21 cellular contexts compared by ENCODE assay signal in the genomic region with DNA sequence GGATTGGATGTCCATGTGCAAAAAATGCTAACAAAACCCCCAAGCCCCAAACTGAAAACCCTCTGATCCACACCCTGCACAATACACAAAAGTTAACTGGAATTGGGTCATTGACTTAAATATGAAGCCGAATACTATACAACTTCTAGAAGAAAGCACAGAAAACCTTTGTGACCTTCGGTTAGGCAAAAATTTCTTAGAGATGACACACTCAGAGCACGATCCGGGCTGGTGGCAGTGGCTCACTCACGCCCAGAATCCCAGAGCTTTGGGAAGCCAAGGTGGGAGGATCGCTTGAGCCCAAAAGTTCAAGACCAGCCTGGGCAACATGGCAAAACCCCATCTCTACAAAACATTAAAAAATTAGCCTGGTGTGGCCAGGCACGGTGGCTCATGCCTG. TPM values are rescaled to one million over a fixed set of nuclear protein-coding genes. Genes with fewer than 3 reads are reported as not detected.
"Had no signal": no experiment of that assay in that cellular context is flagged by ENCODE, and none has a peak within 500 bp of the region (broad histone marks: within the 10 kb centered on the region; RNA-seq: fewer than 3 reads in every experiment).

No MANE protein-coding gene starts in this region.

- ATAC-seq: activated CD8-positive, alpha-beta T cell treated with anti-CD3 and anti-CD28 coated beads for 36 hours; activated T-cell treated with anti-CD3 and anti-CD28 coated beads, Interleukin-2, amount 50 U/mL, for 4 hours; heart left ventricle; left cardiac atrium had no signal

- H3K9me3 ChIP-seq: heart left ventricle, lower lobe of right lung, transverse colon had no signal

- H3K27ac Mint-ChIP-seq: activated B cell treated with CpG ODN at 0.5 μM for 24 hours; activated CD8-positive, alpha-beta T cell treated with anti-CD3 and anti-CD28 coated beads for 36 hours; activated naive CD8-positive, alpha-beta T cell; dendritic cell treated with granulocyte-macrophage colony-stimulating factor and Interleukin-4, amounts not matched to agents 40 ng/mL and 50 ng/mL, for 4 days had no signal

- H3K36me3 Mint-ChIP-seq: activated naive CD8-positive, alpha-beta T cell had no signal

- H3K9me3 Mint-ChIP-seq: activated B cell treated with CpG ODN at 0.5 μM for 24 hours; activated CD8-positive, alpha-beta T cell treated with anti-CD3 and anti-CD28 coated beads for 36 hours; activated T-cell treated with anti-CD3 and anti-CD28 coated beads, Interleukin-2, amount 50 U/mL, for 4 hours; dendritic cell treated with granulocyte-macrophage colony-stimulating factor and Interleukin-4, amounts not matched to agents 40 ng/mL and 50 ng/mL, for 4 days had no signal

- H3K36me3 ChIP-seq: heart left ventricle, lower lobe of right lung, transverse colon had no signal

- H3K4me3 Mint-ChIP-seq: activated CD8-positive, alpha-beta T cell treated with anti-CD3 and anti-CD28 coated beads for 36 hours; dendritic cell treated with granulocyte-macrophage colony-stimulating factor and Interleukin-4, amounts not matched to agents 40 ng/mL and 50 ng/mL, for 4 days had no signal

- DNase-seq: activated B cell treated with CpG ODN at 0.5 μM for 24 hours; activated CD4-positive, alpha-beta T cell treated with anti-CD3 and anti-CD28 coated beads for 48 hours; activated CD8-positive, alpha-beta T cell treated with anti-CD3 and anti-CD28 coated beads for 36 hours; activated effector memory CD4-positive, alpha-beta T cell treated with Interleukin-2 at 50 U/mL for 16 hours; activated T-cell treated with anti-CD3 and anti-CD28 coated beads, Interleukin-2, amount 50 U/mL, for 4 hours; amygdala; effector memory CD4-positive, alpha-beta T cell; heart left ventricle; left cardiac atrium; lower lobe of right lung; posterior cingulate gyrus; stimulated activated CD4-positive, alpha-beta T cell treated with anti-CD3 and anti-CD28 coated beads, Interleukin-4, amount 100 ng/mL, for 1 hour; stimulated activated naive CD4-positive, alpha-beta T cell; substantia nigra; T-helper 2 cell; transverse colon had no signal

- H3K27ac ChIP-seq: epithelial cell of prostate, lower lobe of right lung had no signal

- H3K4me3 ChIP-seq: heart left ventricle, lower lobe of right lung, transverse colon had no signal

RNA-seq across cellular contexts. Expression of gene LCN10, which starts 32.2 kb away (rescaled TPM):
- total RNA-seq: cerebellum, frontal cortex had no signal

RNA-seq across cellular contexts. Expression of gene LCN6, which starts 37.8 kb away (rescaled TPM):
- total RNA-seq: activated B cell treated with CpG ODN at 0.5 μM for 24 hours; activated CD8-positive, alpha-beta T cell treated with anti-CD3 and anti-CD28 coated beads for 36 hours; activated T-cell treated with anti-CD3 and anti-CD28 coated beads, Interleukin-2, amount 50 U/mL, for 4 hours; cerebellum; frontal cortex had no signal

RNA-seq across cellular contexts. Expression of gene LCN8, which starts 47.5 kb away (rescaled TPM):
- total RNA-seq: activated CD8-positive, alpha-beta T cell treated with anti-CD3 and anti-CD28 coated beads for 36 hours; activated T-cell treated with anti-CD3 and anti-CD28 coated beads, Interleukin-2, amount 50 U/mL, for 4 hours; cerebellum; frontal cortex; heart left ventricle; left cardiac atrium; lower lobe of right lung; transverse colon had no signal
- polyA plus RNA-seq: heart left ventricle had no signal
